1 cellular context compared by ENCODE assay signal in the genomic region with DNA sequence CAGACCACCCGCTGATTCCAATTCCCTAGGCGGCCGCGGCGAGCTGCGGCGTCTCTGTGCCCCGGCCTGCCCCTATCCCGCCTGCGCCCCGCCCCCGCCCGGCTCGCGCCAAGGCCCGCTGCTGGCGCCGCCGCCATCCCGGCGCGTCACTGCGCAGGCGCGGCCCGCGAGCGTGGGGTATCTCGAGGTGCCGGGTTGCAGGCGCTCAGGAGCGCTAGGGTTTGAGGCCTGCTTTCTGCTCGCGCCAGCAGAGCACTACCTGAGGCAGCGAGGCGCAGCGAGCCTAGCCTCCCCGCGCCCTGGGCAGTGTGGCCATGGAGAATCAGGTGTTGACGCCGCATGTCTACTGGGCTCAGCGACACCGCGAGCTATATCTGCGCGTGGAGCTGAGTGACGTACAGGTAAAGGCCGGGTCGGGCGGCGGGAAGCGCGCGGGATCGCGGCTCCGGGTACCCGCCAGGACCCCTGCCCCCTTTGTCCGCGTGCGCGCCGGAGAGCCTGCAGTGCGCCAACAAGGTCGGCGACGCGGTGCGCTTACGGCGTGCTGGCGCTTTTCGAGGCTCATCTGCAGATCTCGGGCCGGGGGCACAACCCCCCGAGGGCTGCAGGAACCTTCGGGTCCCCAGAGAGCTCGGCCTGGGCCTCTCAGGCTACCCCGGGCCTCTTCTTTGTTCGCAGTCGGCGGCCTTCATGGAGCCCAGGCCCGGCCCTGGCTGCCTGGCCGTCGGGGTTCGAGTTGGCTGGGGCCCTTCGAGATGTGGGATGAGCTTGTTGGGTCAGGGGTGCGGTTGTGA.
A peak's percentile ranks its signal among the peaks of the same experiment; 100 is the strongest.
TF ChIP-seq lines count a peak whose summit lies in the region.

Gene HACD3 (plus strand): TSS at position 146 of the 794 bp plus-strand sequence. CDS start 169 bp downstream, at position 315.

TF ChIP-seq in HepG2, 621 proteins besides CTCF, POLR2A, EP300 and RAD21 (continued from another document and continues in another):
- TF ChIP-seq, protein P1, sequence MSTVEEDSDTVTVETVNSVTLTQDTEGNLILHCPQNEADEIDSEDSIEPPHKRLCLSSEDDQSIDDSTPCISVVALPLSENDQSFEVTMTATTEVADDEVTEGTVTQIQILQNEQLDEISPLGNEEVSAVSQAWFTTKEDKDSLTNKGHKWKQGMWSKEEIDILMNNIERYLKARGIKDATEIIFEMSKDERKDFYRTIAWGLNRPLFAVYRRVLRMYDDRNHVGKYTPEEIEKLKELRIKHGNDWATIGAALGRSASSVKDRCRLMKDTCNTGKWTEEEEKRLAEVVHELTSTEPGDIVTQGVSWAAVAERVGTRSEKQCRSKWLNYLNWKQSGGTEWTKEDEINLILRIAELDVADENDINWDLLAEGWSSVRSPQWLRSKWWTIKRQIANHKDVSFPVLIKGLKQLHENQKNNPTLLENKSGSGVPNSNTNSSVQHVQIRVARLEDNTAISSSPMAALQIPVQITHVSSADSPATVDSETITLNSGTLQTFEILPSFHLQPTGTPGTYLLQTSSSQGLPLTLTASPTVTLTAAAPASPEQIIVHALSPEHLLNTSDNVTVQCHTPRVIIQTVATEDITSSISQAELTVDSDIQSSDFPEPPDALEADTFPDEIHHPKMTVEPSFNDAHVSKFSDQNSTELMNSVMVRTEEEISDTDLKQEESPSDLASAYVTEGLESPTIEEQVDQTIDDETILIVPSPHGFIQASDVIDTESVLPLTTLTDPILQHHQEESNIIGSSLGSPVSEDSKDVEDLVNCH (CRISPR knock-in tag; IDR thresholded peaks at IDR 0.05): no peak
- no peak for TF ChIP-seq ATRX (CRISPR knock-in tag; IDR thresholded peaks at IDR 0.05; ENCODE audit: borderline replicate concordance)
- TF ChIP-seq ZNF597 (CRISPR knock-in tag; IDR thresholded peaks at IDR 0.05): no peak
- TF ChIP-seq DMAP1 (CRISPR knock-in tag; IDR thresholded peaks at IDR 0.05): peak; percentile 85; the same call in 1 of the 2 replicates
- peak; percentile 44 for TF ChIP-seq BCL6 (CRISPR knock-in tag; IDR thresholded peaks at IDR 0.05)
- no peak for TF ChIP-seq CEBPB (IDR thresholded peaks at IDR 0.05; ENCODE audit: borderline replicate concordance, low read depth, low read length)
- peak; percentile 98 for TF ChIP-seq ZNF891 (CRISPR knock-in tag; IDR thresholded peaks at IDR 0.05)
- no peak for TF ChIP-seq TEAD3 (CRISPR knock-in tag; optimal IDR thresholded peaks at IDR 0.05; ENCODE audit: borderline replicate concordance)
- TF ChIP-seq, protein P2, sequence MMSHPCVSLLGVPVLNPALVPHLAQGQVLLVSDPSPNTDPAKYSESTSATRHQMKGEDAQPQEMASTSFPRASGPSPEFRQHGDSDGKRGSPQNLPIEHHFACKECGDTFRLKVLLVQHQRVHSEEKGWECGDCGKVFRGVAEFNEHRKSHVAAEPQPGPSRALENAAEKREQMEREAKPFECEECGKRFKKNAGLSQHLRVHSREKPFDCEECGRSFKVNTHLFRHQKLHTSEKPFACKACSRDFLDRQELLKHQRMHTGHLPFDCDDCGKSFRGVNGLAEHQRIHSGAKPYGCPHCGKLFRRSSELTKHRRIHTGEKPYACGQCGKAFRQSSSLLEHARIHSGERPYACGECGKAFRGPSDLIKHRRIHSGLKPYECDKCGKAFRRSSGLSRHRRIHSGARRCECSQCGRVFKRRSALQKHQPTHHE (CRISPR knock-in tag; IDR thresholded peaks at IDR 0.05; ENCODE audit: borderline replicate concordance): peak; percentile 81; the same call in 1 of the 2 replicates
- TF ChIP-seq SP1 (IDR thresholded peaks at IDR 0.05): no peak
- TF ChIP-seq SP1 (CRISPR knock-in tag; IDR thresholded peaks at IDR 0.05): no peak
- TF ChIP-seq PHF5A (CRISPR knock-in tag; IDR thresholded peaks at IDR 0.05; ENCODE audit: low read depth, unreplicated experiment): peak; percentile 47
- TF ChIP-seq ZBTB39 (CRISPR knock-in tag; IDR thresholded peaks at IDR 0.05): no peak; the same call in 1 of the 2 replicates
- TF ChIP-seq PLRG1 (conservative IDR thresholded peaks at IDR 0.05): no peak
- TF ChIP-seq ZNF33B (CRISPR knock-in tag; IDR thresholded peaks at IDR 0.05): peak; percentile 78; the same call in 1 of the 2 replicates
- peak; percentile 84 for TF ChIP-seq ZNF607 (CRISPR knock-in tag; IDR thresholded peaks at IDR 0.05; ENCODE audit: borderline replicate concordance)
- TF ChIP-seq ZNF44 (CRISPR knock-in tag; IDR thresholded peaks at IDR 0.05): no peak
- no peak for TF ChIP-seq LCORL (IDR thresholded peaks at IDR 0.05)
- TF ChIP-seq LCORL (CRISPR knock-in tag; IDR thresholded peaks at IDR 0.05): no peak
- TF ChIP-seq ZNF382 (CRISPR knock-in tag; IDR thresholded peaks at IDR 0.05; ENCODE audit: borderline replicate concordance): no peak
- TF ChIP-seq, protein P3, sequence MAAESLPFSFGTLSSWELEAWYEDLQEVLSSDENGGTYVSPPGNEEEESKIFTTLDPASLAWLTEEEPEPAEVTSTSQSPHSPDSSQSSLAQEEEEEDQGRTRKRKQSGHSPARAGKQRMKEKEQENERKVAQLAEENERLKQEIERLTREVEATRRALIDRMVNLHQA (CRISPR knock-in tag; IDR thresholded peaks at IDR 0.05): no peak
- TF ChIP-seq BRD4 (CRISPR knock-in tag; IDR thresholded peaks at IDR 0.05): peak; percentile 91
- TF ChIP-seq PTBP1 (IDR thresholded peaks at IDR 0.05; ENCODE audit: low read depth, low read length, poor library complexity, severe bottlenecking): peak; percentile 22
- TF ChIP-seq ZNF629 (CRISPR knock-in tag; conservative IDR thresholded peaks at IDR 0.05): no peak
- TF ChIP-seq ZFP62 (CRISPR knock-in tag; IDR thresholded peaks at IDR 0.05): no peak
- peak; percentile 26; the same call in 1 of the 2 replicates for TF ChIP-seq ZNF792 (CRISPR knock-in tag; IDR thresholded peaks at IDR 0.05)
- TF ChIP-seq ZNF781 (CRISPR knock-in tag; IDR thresholded peaks at IDR 0.05; ENCODE audit: borderline replicate concordance, not compliant biosample characterization): peak; percentile 85
- no peak for TF ChIP-seq ZSCAN30 (CRISPR knock-in tag; IDR thresholded peaks at IDR 0.05)
- TF ChIP-seq, protein P4, sequence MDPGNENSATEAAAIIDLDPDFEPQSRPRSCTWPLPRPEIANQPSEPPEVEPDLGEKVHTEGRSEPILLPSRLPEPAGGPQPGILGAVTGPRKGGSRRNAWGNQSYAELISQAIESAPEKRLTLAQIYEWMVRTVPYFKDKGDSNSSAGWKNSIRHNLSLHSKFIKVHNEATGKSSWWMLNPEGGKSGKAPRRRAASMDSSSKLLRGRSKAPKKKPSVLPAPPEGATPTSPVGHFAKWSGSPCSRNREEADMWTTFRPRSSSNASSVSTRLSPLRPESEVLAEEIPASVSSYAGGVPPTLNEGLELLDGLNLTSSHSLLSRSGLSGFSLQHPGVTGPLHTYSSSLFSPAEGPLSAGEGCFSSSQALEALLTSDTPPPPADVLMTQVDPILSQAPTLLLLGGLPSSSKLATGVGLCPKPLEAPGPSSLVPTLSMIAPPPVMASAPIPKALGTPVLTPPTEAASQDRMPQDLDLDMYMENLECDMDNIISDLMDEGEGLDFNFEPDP (CRISPR knock-in tag; conservative IDR thresholded peaks at IDR 0.05): 0 out of 2 replicates have a peak, but pooled peaks have one; percentile 75
- TF ChIP-seq TOPORS (CRISPR knock-in tag; IDR thresholded peaks at IDR 0.05): peak; percentile 58; the same call in 1 of the 2 replicates
- TF ChIP-seq MED13 (CRISPR knock-in tag; IDR thresholded peaks at IDR 0.05): peak; percentile 65; the same call in 1 of the 2 replicates
- no peak for TF ChIP-seq ZNF24 (IDR thresholded peaks at IDR 0.05)
- no peak for TF ChIP-seq NR2F1 (CRISPR knock-in tag; IDR thresholded peaks at IDR 0.05)
- TF ChIP-seq, protein P5, sequence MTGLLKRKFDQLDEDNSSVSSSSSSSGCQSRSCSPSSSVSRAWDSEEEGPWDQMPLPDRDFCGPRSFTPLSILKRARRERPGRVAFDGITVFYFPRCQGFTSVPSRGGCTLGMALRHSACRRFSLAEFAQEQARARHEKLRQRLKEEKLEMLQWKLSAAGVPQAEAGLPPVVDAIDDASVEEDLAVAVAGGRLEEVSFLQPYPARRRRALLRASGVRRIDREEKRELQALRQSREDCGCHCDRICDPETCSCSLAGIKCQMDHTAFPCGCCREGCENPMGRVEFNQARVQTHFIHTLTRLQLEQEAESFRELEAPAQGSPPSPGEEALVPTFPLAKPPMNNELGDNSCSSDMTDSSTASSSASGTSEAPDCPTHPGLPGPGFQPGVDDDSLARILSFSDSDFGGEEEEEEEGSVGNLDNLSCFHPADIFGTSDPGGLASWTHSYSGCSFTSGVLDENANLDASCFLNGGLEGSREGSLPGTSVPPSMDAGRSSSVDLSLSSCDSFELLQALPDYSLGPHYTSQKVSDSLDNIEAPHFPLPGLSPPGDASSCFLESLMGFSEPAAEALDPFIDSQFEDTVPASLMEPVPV (CRISPR knock-in tag; IDR thresholded peaks at IDR 0.05): no peak; the same call in 1 of the 2 replicates
- no peak for TF ChIP-seq TCF7L2 (IDR thresholded peaks at IDR 0.05; ENCODE audit: low read depth, low read length)
- TF ChIP-seq, protein P6, sequence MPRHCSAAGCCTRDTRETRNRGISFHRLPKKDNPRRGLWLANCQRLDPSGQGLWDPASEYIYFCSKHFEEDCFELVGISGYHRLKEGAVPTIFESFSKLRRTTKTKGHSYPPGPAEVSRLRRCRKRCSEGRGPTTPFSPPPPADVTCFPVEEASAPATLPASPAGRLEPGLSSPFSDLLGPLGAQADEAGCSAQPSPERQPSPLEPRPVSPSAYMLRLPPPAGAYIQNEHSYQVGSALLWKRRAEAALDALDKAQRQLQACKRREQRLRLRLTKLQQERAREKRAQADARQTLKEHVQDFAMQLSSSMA (CRISPR knock-in tag; IDR thresholded peaks at IDR 0.05): peak; percentile 76; the same call in 1 of the 2 replicates
- TF ChIP-seq ZNF501 (CRISPR knock-in tag; IDR thresholded peaks at IDR 0.05): peak; percentile 87
- peak; percentile 68 for TF ChIP-seq ERF (CRISPR knock-in tag; IDR thresholded peaks at IDR 0.05)
- TF ChIP-seq ZNF800 (CRISPR knock-in tag; IDR thresholded peaks at IDR 0.05): peak; percentile 98
- TF ChIP-seq FOXA3 (CRISPR knock-in tag; IDR thresholded peaks at IDR 0.05): 0 out of 2 replicates have a peak, but pooled peaks have one; percentile 13
- TF ChIP-seq KMT2A (CRISPR knock-in tag; IDR thresholded peaks at IDR 0.05): peak; percentile 89
- peak; percentile 97 for TF ChIP-seq ZNF552 (CRISPR knock-in tag; IDR thresholded peaks at IDR 0.05; ENCODE audit: borderline replicate concordance)
- TF ChIP-seq, protein P7, sequence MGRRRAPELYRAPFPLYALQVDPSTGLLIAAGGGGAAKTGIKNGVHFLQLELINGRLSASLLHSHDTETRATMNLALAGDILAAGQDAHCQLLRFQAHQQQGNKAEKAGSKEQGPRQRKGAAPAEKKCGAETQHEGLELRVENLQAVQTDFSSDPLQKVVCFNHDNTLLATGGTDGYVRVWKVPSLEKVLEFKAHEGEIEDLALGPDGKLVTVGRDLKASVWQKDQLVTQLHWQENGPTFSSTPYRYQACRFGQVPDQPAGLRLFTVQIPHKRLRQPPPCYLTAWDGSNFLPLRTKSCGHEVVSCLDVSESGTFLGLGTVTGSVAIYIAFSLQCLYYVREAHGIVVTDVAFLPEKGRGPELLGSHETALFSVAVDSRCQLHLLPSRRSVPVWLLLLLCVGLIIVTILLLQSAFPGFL (CRISPR knock-in tag; IDR thresholded peaks at IDR 0.05): peak; percentile 81
- TF ChIP-seq NFIB (CRISPR knock-in tag; IDR thresholded peaks at IDR 0.05; ENCODE audit: borderline replicate concordance): no peak
- TF ChIP-seq ETV5 (CRISPR knock-in tag; IDR thresholded peaks at IDR 0.05; ENCODE audit: borderline replicate concordance): peak; percentile 38
- no peak for TF ChIP-seq RARG (CRISPR knock-in tag; IDR thresholded peaks at IDR 0.05; ENCODE audit: low read depth)
- peak; percentile 73; the same call in 1 of the 2 replicates for TF ChIP-seq CAMTA2 (CRISPR knock-in tag; IDR thresholded peaks at IDR 0.05; ENCODE audit: borderline replicate concordance)
- no peak for TF ChIP-seq SRSF1 (optimal IDR thresholded peaks at IDR 0.05; ENCODE audit: low read depth, low read length)
- no peak for TF ChIP-seq TARDBP (CRISPR knock-in tag; IDR thresholded peaks at IDR 0.05)
